In genomic region chr12:85036241-85036707, GRCh38 we compare ENCODE assay signal across 8 cellular contexts. TPM values are rescaled to one million over a fixed set of nuclear protein-coding genes. Genes with fewer than 3 reads are reported as not detected.
DNase-seq lines count a peak whose midpoint lies in the region; ATAC-seq, FAIRE-seq and TF ChIP-seq lines count a peak whose summit lies in the region.

Gene LRRIQ1 (plus strand): TSS chr12:85036351. CDS start chr12:85038177, 1,826 bp downstream.
Gene TSPAN19 (minus strand): TSS chr12:85036277. CDS start chr12:85029946, 6,331 bp downstream.

- POLR2A ChIA-PET in BJ (lab: Charles Lee): no interaction called here

- H3K27me3 Mint-ChIP-seq in naive B cell: peaks cover 12 to 21% (median 16%) of the 10 kb centered on the region in 3 donors

- no peak for TF ChIP-seq CTCF in BJ (IDR thresholded peaks at IDR 0.05; ENCODE audit: insufficient read depth, low read depth, low read length)
- TF ChIP-seq CTCF in fibroblast of villous mesenchyme (IDR thresholded peaks at IDR 0.05; ENCODE audit: insufficient read depth, low read depth, low read length): no peak

- peak within 1 kb of the TSS in 2 of 6 donors; percentile 73 to 94 for H3K27ac Mint-ChIP-seq in naive B cell

- ATAC-seq in GM19043 (IDR thresholded peaks at IDR 0.05; ENCODE audit: low read depth, unreplicated experiment): peak; percentile 96
- ATAC-seq in HG03159 (IDR thresholded peaks at IDR 0.05; ENCODE audit: unreplicated experiment): peak; percentile 92
- ATAC-seq in naive B cell (ENCODE audit: low read depth in 2 of 2): peak; percentile 49 to 58

- CTCF ChIA-PET in BJ (lab: Yijun Ruan, JAX): interaction anchor here (0.9 to 1.6 kb wide), 3 partner anchors 21 to 162 kb away, joined by 3 to 6 read pairs (median 4); no protein-coding TSS in a partner anchor

- no peaks in the 10 kb centered on the region for H3K27me3 ChIP-seq in BJ (ENCODE audit: control insufficient read depth, insufficient read depth, low read length)

- FAIRE-seq in urothelium cell line (lab: Jason Lieb, UNC): no peak

- DNase-seq in BJ (ENCODE audit: low read depth) (no peak), NCI-H345 treated with DMSO at 0.1 percent for 48 hours (lab: John Stamatoyannopoulos, UW; ENCODE audit: unreplicated experiment) (peak; percentile 96), fibroblast of villous mesenchyme (ENCODE audit: low read depth) (peak; percentile 66), naive B cell (peak; percentile 3), urothelium cell line (ENCODE audit: low spot score) (peak; percentile 73)
- peak; percentile 17 for DNase-seq in activated T-cell treated with anti-CD3 and anti-CD28 coated beads, Interleukin-2, amount 50 U/mL, for 1 hour

- H3K9me3 Mint-ChIP-seq in naive B cell: no peaks in the 10 kb centered on the region

- H3K36me3 ChIP-seq in BJ (ENCODE audit: control insufficient read depth, insufficient read depth, low read length): no peaks in the 10 kb centered on the region

- H3K36me3 Mint-ChIP-seq in naive B cell: no peaks in the 10 kb centered on the region

- H3K4me3 Mint-ChIP-seq in naive B cell: peak within 1 kb of the TSS; percentile 33 to 89 (median 72)

- H3K4me3 ChIP-seq in BJ (ENCODE audit: low read depth, low read length) (peak within 1 kb of the TSS; percentile 64), fibroblast of villous mesenchyme (ENCODE audit: low read depth, low read length) (peak within 1 kb of the TSS; percentile 59)

- peaks cover 5 to 9% (median 6%) of the 10 kb centered on the region in 3 donors for H3K4me1 Mint-ChIP-seq in naive B cell

RNA-seq across cellular contexts. Expression of gene LRRIQ1, which starts in this region (rescaled TPM):
- polyA plus RNA-seq in BJ (2011; rRNA removed) (0.02 TPM in 1 of 2 replicates, not detected in the other), naive B cell (ENCODE audit: low read depth in 6 of 6) (not detected)
- 0.05 TPM in 1 of 2 replicates, not detected in the other for polyA minus RNA-seq in BJ (2011; rRNA and poly(A)+ RNA removed)
- under 0.01 TPM in 2 replicates for total RNA-seq in fibroblast of villous mesenchyme

RNA-seq across cellular contexts. Expression of gene TSPAN19, which starts in this region (rescaled TPM):
- polyA plus RNA-seq in BJ (2011; rRNA removed) (not detected in 2 replicates), naive B cell (ENCODE audit: low read depth in 6 of 6) (not detected)
- polyA minus RNA-seq in BJ (2011; rRNA and poly(A)+ RNA removed): not detected in 2 replicates
- total RNA-seq in fibroblast of villous mesenchyme: not detected in 2 replicates

Comparison
In these comparisons a context has a peak if more than half of its experiments do, and no peak if none do; other contexts are left out.
1. Peak in DNase-seq and H3K4me3 ChIP-seq in fibroblast of villous mesenchyme; RNA of the genes that start here not detected or under 1 TPM.
2. Peak in DNase-seq and ATAC-seq in naive B cell; RNA of the genes that start here not detected or under 1 TPM.